17 cellular contexts compared by ENCODE assay signal in genomic region chr1:41856361-41857285, GRCh38.
A peak's percentile ranks its signal among the peaks of the same experiment; 100 is the strongest.
DNase-seq lines count a peak whose midpoint lies in the region; ATAC-seq, FAIRE-seq and TF ChIP-seq lines count a peak whose summit lies in the region.
"Had no signal": no experiment of that assay in that cellular context is flagged by ENCODE, and none has a peak within 500 bp of the region (broad histone marks: within the 10 kb centered on the region; RNA-seq: fewer than 3 reads in every experiment).

No MANE protein-coding gene starts in this region.

- no peak overlapping the region for H3K4me3 ChIP-seq in DND-41 (ENCODE audit: low read depth in 1 of 2, low read length in 2 of 2)
- H3K4me3 ChIP-seq in Panc1 (ENCODE audit: low read depth in 2 of 2, low read length in 2 of 2), result no peak overlapping the region
- no peak overlapping the region for H3K4me3 ChIP-seq in fibroblast of lung (replicated peaks in 1 of 4; ENCODE audit: control extremely low read depth in 1 of 4, insufficient read depth in 1 of 4, low read depth in 3 of 4, low read length in 4 of 4)
- no peak overlapping the region for H3K4me3 ChIP-seq in aorta (ENCODE audit: low read length in 2 of 2)
- H3K4me3 ChIP-seq: adrenal gland, heart left ventricle had no signal

- CTCF ChIA-PET in Panc1 (lab: Charles Lee), result no interaction called here

- H2AFZ ChIP-seq in DND-41 (ENCODE audit: low read depth, low read length) (no peak overlapping the region), fibroblast of lung (ENCODE audit: low read length) (no peak overlapping the region)

- peaks cover 85% of the 10 kb centered on the region for H3K36me3 ChIP-seq in DND-41 (ENCODE audit: insufficient read depth, low read length)
- H3K36me3 ChIP-seq in Panc1 (ENCODE audit: control insufficient read depth, insufficient read depth, low read length), result no peaks in the 10 kb centered on the region
- H3K36me3 ChIP-seq in fibroblast of lung (ENCODE audit: control insufficient read depth, insufficient read depth, low read length), result no peaks in the 10 kb centered on the region
- peaks cover 0 to 1% of the 10 kb centered on the region in 2 donors for H3K36me3 ChIP-seq in aorta (ENCODE audit: control insufficient read depth in 1 of 2, insufficient read depth in 2 of 2, low read length in 1 of 2)
- H3K36me3 ChIP-seq: adrenal gland, heart left ventricle had no signal

- WGBS in aorta, 2 donors, result 53% methylated on average over 14 of the region's 14 CpGs

- H3K4me2 ChIP-seq in DND-41 (ENCODE audit: insufficient read depth, low read length) (no peak overlapping the region), fibroblast of lung (ENCODE audit: extremely low read depth, insufficient read depth, low read length) (no peak overlapping the region)

- in situ Hi-C loops in Panc1 (cut with HindIII; ENCODE audit: low pct_unique_long_range_greater_than_20kb, low sequenced_read_pairs), result no loop called here

- H3K27me3 ChIP-seq in DND-41 (ENCODE audit: insufficient read depth, low read length, poor library complexity) (no peaks in the 10 kb centered on the region), Panc1 (ENCODE audit: control insufficient read depth, insufficient read depth, low read length) (no peaks in the 10 kb centered on the region), fibroblast of lung (ENCODE audit: control insufficient read depth, insufficient read depth, low read length) (peaks cover 2% of the 10 kb centered on the region), aorta (ENCODE audit: control insufficient read depth in 1 of 2, insufficient read depth in 2 of 2, low read length in 1 of 2) (no peaks in the 10 kb centered on the region)
- H3K27me3 ChIP-seq: adrenal gland, heart left ventricle had no signal

- POLR2A ChIA-PET in Panc1 (lab: Charles Lee), result no interaction called here

- no peak for TF ChIP-seq POLR2A in GM12892 (IDR thresholded peaks at IDR 0.05; ENCODE audit: low read depth, low read length)

- peaks cover 94% of the 10 kb centered on the region for H3K79me2 ChIP-seq in DND-41 (ENCODE audit: insufficient read depth, low read length)
- no peaks in the 10 kb centered on the region for H3K79me2 ChIP-seq in fibroblast of lung (ENCODE audit: control insufficient read depth, insufficient read depth, low read length)

- H3K27ac ChIP-seq in DND-41 (ENCODE audit: low read length) (peak overlapping the region; percentile 52), Panc1 (ENCODE audit: low read length) (peak overlapping the region; percentile 12; the same call in 1 of the 2 replicates), fibroblast of lung (ENCODE audit: insufficient read depth, low read length) (no peak overlapping the region), aorta (ENCODE audit: low read depth in 1 of 2, low read length in 2 of 2) (no peak overlapping the region)
- H3K27ac ChIP-seq: adrenal gland, epithelial cell of prostate, heart left ventricle, HL-60 had no signal

- peaks cover 51% of the 10 kb centered on the region for H3K4me1 ChIP-seq in DND-41 (ENCODE audit: insufficient read depth, low read length)
- peaks cover 21% of the 10 kb centered on the region for H3K4me1 ChIP-seq in Panc1 (ENCODE audit: control insufficient read depth, insufficient read depth, low read length)
- H3K4me1 ChIP-seq in fibroblast of lung (ENCODE audit: control insufficient read depth, extremely low read depth, insufficient read depth, low read length), result no peaks in the 10 kb centered on the region
- H3K4me1 ChIP-seq in aorta (ENCODE audit: control insufficient read depth in 1 of 2, insufficient read depth in 2 of 2, low read length in 2 of 2), result peaks cover 0 to 5% of the 10 kb centered on the region in 2 donors
- H3K4me1 ChIP-seq: adrenal gland had no signal

- H3K9ac ChIP-seq in DND-41 (ENCODE audit: low read depth, low read length), result no peak overlapping the region
- no peak overlapping the region for H3K9ac ChIP-seq in fibroblast of lung (ENCODE audit: insufficient read depth, low read length)

- intact Hi-C loops in Panc1 (cut with micrococcal nuclease; ENCODE audit: unreplicated experiment) (no loop called here), aorta (cut with DNase I) (no loop called here)

- DNase-seq in DND-41 (no peak), Panc1 (ENCODE audit: low read depth, low spot score) (no peak), fibroblast of lung (ENCODE audit: low read depth in 2 of 2) (peak; percentile 23 to 79), omental fat pad (ENCODE audit: low spot score) (no peak), GM12892 (ENCODE audit: insufficient read length) (no peak), putamen (ENCODE audit: low spot score) (no peak), aorta (no peak)
- DNase-seq: adrenal gland; AML-193; heart left ventricle; KG1; NCI-H1105; stimulated activated CD4-positive, alpha-beta T cell treated with anti-CD3 and anti-CD28 coated beads, Interleukin-12 subunit alpha, Interleukin-12 subunit beta, amount 100 ng/mL, for 4 hours; stimulated activated naive CD4-positive, alpha-beta T cell treated with Interleukin-2 at 50 U/mL for 16 hours had no signal

- no TSS peak for BruUV-seq in Panc1 (replicated peaks; lab: Mats Ljungman, UMichigan)

- H3K9me3 ChIP-seq in DND-41 (ENCODE audit: insufficient read depth, low read length, severe bottlenecking), result no peaks in the 10 kb centered on the region
- H3K9me3 ChIP-seq in Panc1 (ENCODE audit: control insufficient read depth, insufficient read depth, low read depth, low read length), result no peaks in the 10 kb centered on the region
- no peaks in the 10 kb centered on the region for H3K9me3 ChIP-seq in fibroblast of lung (ENCODE audit: control insufficient read depth, insufficient read depth, low read depth, low read length)
- no peaks in the 10 kb centered on the region for H3K9me3 ChIP-seq in aorta (ENCODE audit: control insufficient read depth, low read length)
- H3K9me3 ChIP-seq: adrenal gland, heart left ventricle had no signal

- ATAC-seq in DND-41 (ENCODE audit: insufficient read depth, low read depth), result no peak
- ATAC-seq in Panc1, result no peak
- ATAC-seq in omental fat pad (ENCODE audit: low FRiP score), result peak; percentile 74
- ATAC-seq in HG03571 (IDR thresholded peaks at IDR 0.05; ENCODE audit: unreplicated experiment), result no peak
- no peak for ATAC-seq in aorta (ENCODE audit: low FRiP score)

- TF ChIP-seq CTCF in DND-41 (IDR thresholded peaks at IDR 0.05; ENCODE audit: borderline replicate concordance, extremely low read depth, low read length, poor library complexity, severe bottlenecking) (no peak), Panc1 (IDR thresholded peaks at IDR 0.05) (no peak), fibroblast of lung (conservative IDR thresholded peaks at IDR 0.05 in 1 of 2, IDR thresholded peaks at IDR 0.05 in 1 of 2; ENCODE audit: low read depth in 1 of 2, low read length in 2 of 2) (no peak), omental fat pad (IDR thresholded peaks at IDR 0.05) (no peak)

- no peak for FAIRE-seq in GM12892 (lab: Jason Lieb, UNC)

- H4K20me1 ChIP-seq in DND-41 (ENCODE audit: insufficient read depth, low read length), result peaks cover 66% of the 10 kb centered on the region
- no peaks in the 10 kb centered on the region for H4K20me1 ChIP-seq in fibroblast of lung (ENCODE audit: control insufficient read depth, extremely low read depth, insufficient read depth, low read length)

Comparison
In these comparisons a context has a peak if more than half of its experiments do, and no peak if none do; other contexts are left out.
1. DNase-seq: peak in fibroblast of lung (2 of 2); none in DND-41 (single experiment), Panc1 (single experiment), omental fat pad (single experiment), GM12892 (single experiment), putamen (single experiment) and aorta (0 of 2).
2. H3K27ac ChIP-seq: peak in DND-41 (single experiment) and Panc1 (single experiment); none in fibroblast of lung (single experiment) and aorta (0 of 2).